Comparison of ENCODE assay signal across 13 cellular contexts in genomic region chr13:102599451-102600012, GRCh38. TPM values are rescaled to one million over a fixed set of nuclear protein-coding genes. Genes with fewer than 3 reads are reported as not detected.
DNase-seq lines count a peak whose midpoint lies in the region; ATAC-seq and TF ChIP-seq lines count a peak whose summit lies in the region.
"Had no signal": no experiment of that assay in that cellular context is flagged by ENCODE, and none has a peak within 500 bp of the region (broad histone marks: within the 10 kb centered on the region; RNA-seq: fewer than 3 reads in every experiment).

No MANE protein-coding gene starts in this region.

- H3K4me3 ChIP-seq in Loucy (ENCODE audit: low read length, poor library complexity, severe bottlenecking) (peak overlapping the region; percentile 96), neuron (ENCODE audit: low read length) (peak overlapping the region; percentile 85), SJCRH30 (no peak overlapping the region)

- intact Hi-C loops in activated CD4-positive, alpha-beta T cell treated with anti-CD3 and anti-CD28 coated beads, Interleukin-2, amount 10 ng/mL, durations not matched to agents 24 days and 14 days (cut with micrococcal nuclease), result no loop called here

- no peaks in the 10 kb centered on the region for H3K9me3 Mint-ChIP-seq in activated CD4-positive, alpha-beta T cell treated with anti-CD3 and anti-CD28 coated beads, Interleukin-2, amount 10 ng/mL, durations not matched to agents 24 days and 14 days
- H3K9me3 Mint-ChIP-seq in activated naive CD8-positive, alpha-beta T cell treated with anti-CD3 and anti-CD28 coated beads, Interleukin-2, amount 50 U/mL, for 24 hours, result no peaks in the 10 kb centered on the region

- H3K27me3 ChIP-seq in Loucy (ENCODE audit: insufficient read depth, low read length, poor library complexity, severe bottlenecking) (no peaks in the 10 kb centered on the region), neuron (ENCODE audit: insufficient read depth, low read length) (no peaks in the 10 kb centered on the region), SJCRH30 (no peaks in the 10 kb centered on the region)
- H3K27me3 ChIP-seq: stomach had no signal

- H3F3A ChIP-seq in Loucy (ENCODE audit: low read depth), result no peaks in the 10 kb centered on the region

- H3K9me3 ChIP-seq in Loucy (ENCODE audit: insufficient read depth, low read depth, low read length), result no peaks in the 10 kb centered on the region
- no peaks in the 10 kb centered on the region for H3K9me3 ChIP-seq in neuron (ENCODE audit: low read length)
- no peaks in the 10 kb centered on the region for H3K9me3 ChIP-seq in SJCRH30 (replicated peaks)
- H3K9me3 ChIP-seq: stomach had no signal

- H3K36me3 ChIP-seq in Loucy (ENCODE audit: insufficient read depth, low read length), result peaks cover under 1% of the 10 kb centered on the region; the same call in 1 of the 2 replicates
- H3K36me3 ChIP-seq in neuron (ENCODE audit: insufficient read depth, low read length), result peaks cover 5% of the 10 kb centered on the region
- H3K36me3 ChIP-seq in SJCRH30, result peaks cover 8% of the 10 kb centered on the region
- H3K36me3 ChIP-seq: stomach had no signal

- no peak for DNase-seq in activated CD4-positive, alpha-beta T cell treated with anti-CD3 and anti-CD28 coated beads, Interleukin-2, amount 10 ng/mL, durations not matched to agents 24 days and 14 days
- no peak for DNase-seq in activated CD4-positive, alpha-beta T cell treated with anti-CD3 and anti-CD28 coated beads, Interleukin-2, amount 50 U/mL, for 48 hours
- no peak for DNase-seq in activated naive CD8-positive, alpha-beta T cell treated with anti-CD3 and anti-CD28 coated beads, Interleukin-2, amount 50 U/mL, for 24 hours
- no peak for DNase-seq in SJCRH30
- no peak for DNase-seq in stimulated activated CD4-positive, alpha-beta T cell treated with anti-CD3 and anti-CD28 coated beads, Interleukin-4, amount 100 ng/mL, for 24 hours
- DNase-seq: central memory CD4-positive, alpha-beta T cell; nucleus accumbens; stimulated activated CD4-positive, alpha-beta T cell treated with anti-CD3 and anti-CD28 coated beads, Interleukin-2, amount 100 ng/mL, for 24 hours; stomach; T1000 had no signal

- no peak for TF ChIP-seq CTCF in Loucy (conservative IDR thresholded peaks at IDR 0.05; ENCODE audit: low read length)

- no peak for ATAC-seq in activated naive CD8-positive, alpha-beta T cell treated with anti-CD3 and anti-CD28 coated beads, Interleukin-2, amount 50 U/mL, for 24 hours
- ATAC-seq in GM18873 (IDR thresholded peaks at IDR 0.05; ENCODE audit: low FRiP score, unreplicated experiment), result no peak

- no peaks in the 10 kb centered on the region for H3K27me3 Mint-ChIP-seq in activated CD4-positive, alpha-beta T cell treated with anti-CD3 and anti-CD28 coated beads, Interleukin-2, amount 10 ng/mL, durations not matched to agents 24 days and 14 days
- H3K27me3 Mint-ChIP-seq in activated naive CD8-positive, alpha-beta T cell treated with anti-CD3 and anti-CD28 coated beads, Interleukin-2, amount 50 U/mL, for 24 hours, result no peaks in the 10 kb centered on the region

- H3K9ac ChIP-seq in Loucy (ENCODE audit: low read depth, low read length, poor library complexity, severe bottlenecking), result peak overlapping the region; percentile 98

- peaks cover 76% of the 10 kb centered on the region for H3K4me1 ChIP-seq in Loucy (ENCODE audit: insufficient read depth, low read length, poor library complexity, severe bottlenecking)
- peaks cover 49% of the 10 kb centered on the region for H3K4me1 ChIP-seq in neuron (ENCODE audit: insufficient read depth, low read length)
- peaks cover 8% of the 10 kb centered on the region for H3K4me1 ChIP-seq in SJCRH30

- H3K4me1 Mint-ChIP-seq in activated CD4-positive, alpha-beta T cell treated with anti-CD3 and anti-CD28 coated beads, Interleukin-2, amount 10 ng/mL, durations not matched to agents 24 days and 14 days, result peaks cover 58% of the 10 kb centered on the region
- peaks cover 77% of the 10 kb centered on the region for H3K4me1 Mint-ChIP-seq in activated naive CD8-positive, alpha-beta T cell treated with anti-CD3 and anti-CD28 coated beads, Interleukin-2, amount 50 U/mL, for 24 hours

- peak overlapping the region; percentile 6 for H3K27ac Mint-ChIP-seq in activated CD4-positive, alpha-beta T cell treated with anti-CD3 and anti-CD28 coated beads, Interleukin-2, amount 10 ng/mL, durations not matched to agents 24 days and 14 days
- peak overlapping the region; percentile 70 for H3K27ac Mint-ChIP-seq in activated naive CD8-positive, alpha-beta T cell treated with anti-CD3 and anti-CD28 coated beads, Interleukin-2, amount 50 U/mL, for 24 hours

- no peaks in the 10 kb centered on the region for H3K9me2 ChIP-seq in Loucy (replicated peaks; ENCODE audit: low read depth, low read length)

- H2AFZ ChIP-seq in Loucy (ENCODE audit: low read length), result no peak overlapping the region
- no peak overlapping the region for H2AFZ ChIP-seq in neuron (ENCODE audit: low read depth, low read length)

- H3K36me3 Mint-ChIP-seq in activated CD4-positive, alpha-beta T cell treated with anti-CD3 and anti-CD28 coated beads, Interleukin-2, amount 10 ng/mL, durations not matched to agents 24 days and 14 days (ENCODE audit: low read depth), result peaks cover 41% of the 10 kb centered on the region
- peaks cover 44% of the 10 kb centered on the region for H3K36me3 Mint-ChIP-seq in activated naive CD8-positive, alpha-beta T cell treated with anti-CD3 and anti-CD28 coated beads, Interleukin-2, amount 50 U/mL, for 24 hours (ENCODE audit: low read depth)

- peak overlapping the region; percentile 97 for H3K4me2 ChIP-seq in Loucy (ENCODE audit: low read depth, low read length, poor library complexity, severe bottlenecking)

- H4K20me1 ChIP-seq in Loucy (ENCODE audit: insufficient read depth, low read length, poor library complexity, severe bottlenecking), result peaks cover 75% of the 10 kb centered on the region

- no peak overlapping the region for H3K27ac ChIP-seq in SJCRH30
- H3K27ac ChIP-seq: stomach had no signal

- peaks cover 92% of the 10 kb centered on the region for H3K79me2 ChIP-seq in Loucy (ENCODE audit: insufficient read depth, low read length)

- H3K4me3 Mint-ChIP-seq in activated CD4-positive, alpha-beta T cell treated with anti-CD3 and anti-CD28 coated beads, Interleukin-2, amount 10 ng/mL, durations not matched to agents 24 days and 14 days, result peak overlapping the region; percentile 90
- H3K4me3 Mint-ChIP-seq in activated naive CD8-positive, alpha-beta T cell treated with anti-CD3 and anti-CD28 coated beads, Interleukin-2, amount 50 U/mL, for 24 hours, result peak overlapping the region; percentile 92

RNA-seq across cellular contexts. Expression of gene TPP2, which starts 2.7 kb away (rescaled TPM):
- total RNA-seq in activated CD4-positive, alpha-beta T cell treated with anti-CD3 and anti-CD28 coated beads, Interleukin-2, amount 10 ng/mL, durations not matched to agents 24 days and 14 days, result 77.3 and 80.0 TPM in 2 replicates
- total RNA-seq in SJCRH30 (2014; rRNA removed; shearing (Covaris generic)), result 70.6 and 84.6 TPM in 2 replicates
